ENCODE assay signal across 23 cellular contexts in genomic region chr10:33899578-33900531, GRCh38.
A peak's percentile ranks its signal among the peaks of the same experiment; 100 is the strongest.
DNase-seq lines count a peak whose midpoint lies in the region; ATAC-seq and TF ChIP-seq lines count a peak whose summit lies in the region.
"Had no signal": no experiment of that assay in that cellular context is flagged by ENCODE, and none has a peak within 500 bp of the region (broad histone marks: within the 10 kb centered on the region; RNA-seq: fewer than 3 reads in every experiment).

No MANE protein-coding gene starts in this region.

- H3K4me1 Mint-ChIP-seq in nephron progenitor cell = peaks cover 23% of the 10 kb centered on the region
- H3K4me1 Mint-ChIP-seq: CD4-positive, alpha-beta memory T cell; GM23338; natural killer cell; stimulated activated memory B cell treated with anti-CD40 and anti-IgM and Interleukin-4, amounts not matched to agents 10 μg/mL and 1 μg/mL and 100 μg/mL, for 72 hours; T-cell had no signal

- DNase-seq in left ventricle myocardium superior (no peak), cardiac septum (ENCODE audit: low spot score) (no peak), epithelial cell of prostate (ENCODE audit: low read depth, low spot score) (peak; percentile 37), right lobe of liver (peak in 1 of 3 donors; percentile 77), vagina (ENCODE audit: extremely low spot score in 2 of 2) (no peak), nephron progenitor cell (no peak), C1 segment of cervical spinal cord (lab: John Stamatoyannopoulos, UW) (no peak)
- DNase-seq: ACHN; activated CD8-positive, alpha-beta memory T cell treated with anti-CD3 and anti-CD28 coated beads for 24 hours; CD4-positive, alpha-beta memory T cell; colonic mucosa; MM.1S; natural killer cell; NCI-H187; NCI-H526 treated with DMSO at 0.1 percent for 48 hours; T-cell had no signal

- H3K4me3 ChIP-seq in right lobe of liver (no peak overlapping the region), vagina (no peak overlapping the region)
- H3K4me3 ChIP-seq: colonic mucosa, GM23338, lung, skin epidermis had no signal

- no peaks in the 10 kb centered on the region for H3K27me3 ChIP-seq in right lobe of liver
- no peaks in the 10 kb centered on the region for H3K27me3 ChIP-seq in vagina
- H3K27me3 ChIP-seq: colonic mucosa had no signal

- no peak overlapping the region for H3K27ac Mint-ChIP-seq in nephron progenitor cell
- H3K27ac Mint-ChIP-seq: activated T-helper 2 cell treated with anti-CD3 and anti-CD28 coated beads, Interferon-gamma antibody, Interleukin-2, Interleukin-4, amounts not matched to agents 10 μg/mL and 5 μg/mL and 100 μg/mL, durations not matched to agents 14 hours and 24 hours and 36 hours; CD4-positive, alpha-beta memory T cell; GM23338; natural killer cell; stimulated activated memory B cell treated with anti-CD40 and anti-IgM and Interleukin-4, amounts not matched to agents 10 μg/mL and 1 μg/mL and 100 μg/mL, for 72 hours; T-cell; WTC11 had no signal

- H3K4me1 ChIP-seq in right lobe of liver (peaks cover 0 to 16% (median 2%) of the 10 kb centered on the region in 4 donors), vagina (peaks cover 31% of the 10 kb centered on the region)
- H3K4me1 ChIP-seq: colonic mucosa had no signal

- TF ChIP-seq POLR2A in right lobe of liver (IDR thresholded peaks at IDR 0.05) (no peak), vagina (IDR thresholded peaks at IDR 0.05) (no peak)

- H3K9me3 Mint-ChIP-seq in nephron progenitor cell = peaks cover 39% of the 10 kb centered on the region
- H3K9me3 Mint-ChIP-seq: activated T-helper 2 cell treated with anti-CD3 and anti-CD28 coated beads, Interferon-gamma antibody, Interleukin-2, Interleukin-4, amounts not matched to agents 10 μg/mL and 5 μg/mL and 100 μg/mL, durations not matched to agents 14 hours and 24 hours and 36 hours had no signal

- TF ChIP-seq CTCF in right lobe of liver (IDR thresholded peaks at IDR 0.05) (no peak), vagina (IDR thresholded peaks at IDR 0.05) (no peak), nephron progenitor cell (IDR thresholded peaks at IDR 0.05) (no peak)

- 36% methylated on average over 5 of the region's 5 CpGs for WGBS in right lobe of liver (ENCODE audit: insufficient coverage, low coverage, low lambda C conversion rate, missing lambda C conversion rate)

- peak overlapping the region; percentile 64 for H3K27ac ChIP-seq in epithelial cell of prostate
- peak overlapping the region in 1 of 3 donors; percentile 51 for H3K27ac ChIP-seq in right lobe of liver
- H3K27ac ChIP-seq in vagina = peak overlapping the region; percentile 1
- H3K27ac ChIP-seq: colonic mucosa had no signal

- no peaks in the 10 kb centered on the region for H3K27me3 Mint-ChIP-seq in nephron progenitor cell (ENCODE audit: low read depth, poor library complexity)
- H3K27me3 Mint-ChIP-seq: stimulated activated memory B cell treated with anti-CD40 and anti-IgM and Interleukin-4, amounts not matched to agents 10 μg/mL and 1 μg/mL and 100 μg/mL, for 72 hours had no signal

- no peak overlapping the region for H3K4me3 Mint-ChIP-seq in nephron progenitor cell
- H3K4me3 Mint-ChIP-seq: GM23338; natural killer cell; stimulated activated memory B cell treated with anti-CD40 and anti-IgM and Interleukin-4, amounts not matched to agents 10 μg/mL and 1 μg/mL and 100 μg/mL, for 72 hours; T-cell; WTC11 had no signal

- H3K36me3 ChIP-seq in right lobe of liver (no peaks in the 10 kb centered on the region), vagina (no peaks in the 10 kb centered on the region)
- H3K36me3 ChIP-seq: colonic mucosa had no signal

- H3K36me3 Mint-ChIP-seq in nephron progenitor cell (ENCODE audit: low read depth) = peaks cover 18% of the 10 kb centered on the region
- H3K36me3 Mint-ChIP-seq: CD4-positive, alpha-beta memory T cell; natural killer cell; stimulated activated memory B cell treated with anti-CD40 and anti-IgM and Interleukin-4, amounts not matched to agents 10 μg/mL and 1 μg/mL and 100 μg/mL, for 72 hours; T-cell had no signal

- H3K9me3 ChIP-seq in right lobe of liver = no peaks in the 10 kb centered on the region
- H3K9me3 ChIP-seq in vagina = no peaks in the 10 kb centered on the region
- H3K9me3 ChIP-seq: colonic mucosa had no signal

- ATAC-seq in left ventricle myocardium superior = peak; percentile 48
- peak; percentile 85 to 92 (median 88) for ATAC-seq in right lobe of liver
- ATAC-seq in HG02571 (IDR thresholded peaks at IDR 0.05; ENCODE audit: unreplicated experiment) = no peak
- ATAC-seq: GM23338; natural killer cell; stimulated activated memory B cell treated with anti-CD40 and anti-IgM and Interleukin-4, amounts not matched to agents 10 μg/mL and 1 μg/mL and 100 μg/mL, for 72 hours; T-cell; WTC11 had no signal

- intact Hi-C loops in left ventricle myocardium superior (cut with micrococcal nuclease) = no loop called here
- intact Hi-C loops in cardiac septum (cut with DNase I) = no loop called here
- intact Hi-C loops in right lobe of liver (cut with DNase I) = no loop called here
- intact Hi-C loops in vagina (cut with DNase I) = no loop called here
